In the genomic region with DNA sequence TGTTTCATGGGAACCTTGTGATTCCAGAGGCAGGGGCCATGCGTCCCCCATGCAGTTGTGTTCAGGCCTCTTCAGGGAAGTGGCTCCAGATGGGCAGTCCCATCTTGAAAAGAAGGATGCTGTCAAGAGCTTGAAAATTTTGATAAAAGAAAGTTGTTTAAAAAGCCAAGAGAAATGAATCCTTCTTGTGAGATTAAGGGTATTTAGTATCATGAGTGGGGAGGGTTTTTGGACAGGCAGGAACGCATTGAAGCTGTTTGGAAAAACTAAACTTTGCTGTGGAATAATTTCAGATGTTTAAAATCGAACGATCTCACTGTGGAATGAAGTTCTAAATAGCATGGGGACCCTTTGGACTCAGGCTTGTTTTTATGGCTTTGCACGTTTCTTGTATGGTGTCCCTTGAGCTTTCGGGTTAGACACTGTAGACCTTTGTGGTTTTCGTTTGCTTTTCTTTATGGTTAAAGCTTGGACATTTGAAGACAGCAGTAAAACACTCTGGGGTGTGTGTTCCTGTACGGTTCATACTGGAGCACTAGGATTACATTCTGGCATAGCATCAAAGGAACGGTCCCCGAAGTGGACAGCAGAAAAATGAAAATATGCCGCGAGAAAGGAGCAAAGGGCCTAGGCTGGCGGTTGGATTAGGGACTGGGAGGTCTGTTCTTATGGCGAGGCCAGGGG, we compare ENCODE assay signal across 1 cellular context.
TF ChIP-seq lines count a peak whose summit lies in the region.

No MANE protein-coding gene starts in this region.

TF ChIP-seq in HepG2, 621 proteins besides CTCF, POLR2A, EP300 and RAD21:
- TF ChIP-seq, protein P1, sequence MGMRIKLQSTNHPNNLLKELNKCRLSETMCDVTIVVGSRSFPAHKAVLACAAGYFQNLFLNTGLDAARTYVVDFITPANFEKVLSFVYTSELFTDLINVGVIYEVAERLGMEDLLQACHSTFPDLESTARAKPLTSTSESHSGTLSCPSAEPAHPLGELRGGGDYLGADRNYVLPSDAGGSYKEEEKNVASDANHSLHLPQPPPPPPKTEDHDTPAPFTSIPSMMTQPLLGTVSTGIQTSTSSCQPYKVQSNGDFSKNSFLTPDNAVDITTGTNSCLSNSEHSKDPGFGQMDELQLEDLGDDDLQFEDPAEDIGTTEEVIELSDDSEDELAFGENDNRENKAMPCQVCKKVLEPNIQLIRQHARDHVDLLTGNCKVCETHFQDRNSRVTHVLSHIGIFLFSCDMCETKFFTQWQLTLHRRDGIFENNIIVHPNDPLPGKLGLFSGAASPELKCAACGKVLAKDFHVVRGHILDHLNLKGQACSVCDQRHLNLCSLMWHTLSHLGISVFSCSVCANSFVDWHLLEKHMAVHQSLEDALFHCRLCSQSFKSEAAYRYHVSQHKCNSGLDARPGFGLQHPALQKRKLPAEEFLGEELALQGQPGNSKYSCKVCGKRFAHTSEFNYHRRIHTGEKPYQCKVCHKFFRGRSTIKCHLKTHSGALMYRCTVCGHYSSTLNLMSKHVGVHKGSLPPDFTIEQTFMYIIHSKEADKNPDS (CRISPR knock-in tag; IDR thresholded peaks at IDR 0.05) = 0 out of 2 replicates have a peak, but pooled peaks have one; percentile 69
- TF ChIP-seq ZNF556 (CRISPR knock-in tag; IDR thresholded peaks at IDR 0.05; ENCODE audit: borderline replicate concordance) = 0 out of 2 replicates have a peak, but pooled peaks have one; percentile 25
- TF ChIP-seq SYNCRIP (IDR thresholded peaks at IDR 0.05; ENCODE audit: insufficient read depth, low read depth, low read length) = no peak
- TF ChIP-seq ZFP36 (IDR thresholded peaks at IDR 0.05; ENCODE audit: borderline replicate concordance, low read depth, low read length, partially characterized antibody) = peak; percentile 6
- TF ChIP-seq PAXIP1 (CRISPR knock-in tag; conservative IDR thresholded peaks at IDR 0.05) = peak; percentile 49
- TF ChIP-seq HNF4A (CRISPR knock-in tag; IDR thresholded peaks at IDR 0.05) = peak; percentile 24; the same call in 1 of the 2 replicates
- TF ChIP-seq ZMYM4 (CRISPR knock-in tag; IDR thresholded peaks at IDR 0.05) = 0 out of 2 replicates have a peak, but pooled peaks have one; percentile 28
- TF ChIP-seq ZBTB7B (CRISPR knock-in tag; IDR thresholded peaks at IDR 0.05) = 0 out of 2 replicates have a peak, but pooled peaks have one; percentile 17
- TF ChIP-seq KLF6 (CRISPR knock-in tag; IDR thresholded peaks at IDR 0.05) = no peak
- TF ChIP-seq SOX13 (IDR thresholded peaks at IDR 0.05) = no peak
- 0 out of 4 replicates have a peak, but pooled peaks of 1 of the 2 experiments have one; percentile 7 for TF ChIP-seq SOX13 (CRISPR knock-in tag; conservative IDR thresholded peaks at IDR 0.05 in 1 of 2, IDR thresholded peaks at IDR 0.05 in 1 of 2)
- peak; percentile 70 for TF ChIP-seq SALL1 (CRISPR knock-in tag; IDR thresholded peaks at IDR 0.05)
- TF ChIP-seq TCF7 (IDR thresholded peaks at IDR 0.05; ENCODE audit: low read depth) = peak; percentile 46
- no peak for TF ChIP-seq ATF7-NPFF (CRISPR knock-in tag; IDR thresholded peaks at IDR 0.05; ENCODE audit: low read depth)
- peak; percentile 42; the same call in 1 of the 2 replicates for TF ChIP-seq ARID5B (CRISPR knock-in tag; IDR thresholded peaks at IDR 0.05)
